Comparison of ENCODE assay signal across 35 cellular contexts in the genomic region with DNA sequence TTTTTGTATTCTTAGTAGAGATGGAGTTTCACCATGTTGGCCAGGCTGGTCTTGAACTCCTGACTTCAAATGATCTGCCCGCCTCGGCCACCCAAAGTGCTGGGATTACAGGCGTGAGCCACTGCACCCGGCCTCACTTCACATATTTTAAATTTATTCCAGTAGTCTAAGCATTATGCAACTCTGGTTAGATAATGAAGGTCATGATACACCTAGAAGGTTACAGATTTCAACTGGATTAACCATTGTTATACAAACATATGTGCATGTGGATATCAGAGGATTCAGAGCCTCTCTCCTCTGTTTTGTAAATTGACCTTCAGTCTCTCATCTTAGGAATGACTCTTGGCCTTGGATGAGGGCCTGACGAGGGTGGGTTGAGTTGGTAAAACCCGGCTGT.
"Had no signal": no experiment of that assay in that cellular context is flagged by ENCODE, and none has a peak within 500 bp of the region (broad histone marks: within the 10 kb centered on the region; RNA-seq: fewer than 3 reads in every experiment).

No MANE protein-coding gene starts in this region.

- H3K4me3 ChIP-seq: MG63 had no signal

- H3K36me3 ChIP-seq: MG63 had no signal

- H3K9me3 ChIP-seq: MG63 had no signal

- H3K27me3 ChIP-seq: MG63 had no signal

- DNase-seq: MG63, MM.1S, MV-4-11, NCI-H1048, NCI-H1092, NCI-H1092 treated with DMSO at 0.1 percent for 48 hours, NCI-H1105, NCI-H1105 treated with DMSO at 0.1 percent for 48 hours, NCI-H1417, NCI-H1417 treated with DMSO at 0.1 percent for 48 hours, NCI-H1436, NCI-H1436 treated with DMSO at 0.1 percent for 48 hours, NCI-H146, NCI-H1694, NCI-H1694 treated with DMSO at 0.1 percent for 48 hours, NCI-H187, NCI-H187 treated with DMSO at 0.1 percent for 48 hours, NCI-H1930, NCI-H2029, NCI-H2029 treated with DMSO at 0.1 percent for 48 hours, NCI-H2081, NCI-H2081 treated with DMSO at 0.1 percent for 48 hours, NCI-H2107, NCI-H2171, NCI-H2171 treated with DMSO at 0.1 percent for 48 hours, NCI-H2227 treated with DMSO at 0.1 percent for 48 hours, NCI-H226, NCI-H345, NCI-H446, NCI-H446 treated with DMSO at 0.1 percent for 48 hours, NCI-H510A, NCI-H510A treated with DMSO at 0.1 percent for 48 hours, NCI-H524, NCI-H524 treated with DMSO at 0.1 percent for 48 hours, NCI-H526 had no signal
